23 cellular contexts compared by ENCODE assay signal in the genomic region with DNA sequence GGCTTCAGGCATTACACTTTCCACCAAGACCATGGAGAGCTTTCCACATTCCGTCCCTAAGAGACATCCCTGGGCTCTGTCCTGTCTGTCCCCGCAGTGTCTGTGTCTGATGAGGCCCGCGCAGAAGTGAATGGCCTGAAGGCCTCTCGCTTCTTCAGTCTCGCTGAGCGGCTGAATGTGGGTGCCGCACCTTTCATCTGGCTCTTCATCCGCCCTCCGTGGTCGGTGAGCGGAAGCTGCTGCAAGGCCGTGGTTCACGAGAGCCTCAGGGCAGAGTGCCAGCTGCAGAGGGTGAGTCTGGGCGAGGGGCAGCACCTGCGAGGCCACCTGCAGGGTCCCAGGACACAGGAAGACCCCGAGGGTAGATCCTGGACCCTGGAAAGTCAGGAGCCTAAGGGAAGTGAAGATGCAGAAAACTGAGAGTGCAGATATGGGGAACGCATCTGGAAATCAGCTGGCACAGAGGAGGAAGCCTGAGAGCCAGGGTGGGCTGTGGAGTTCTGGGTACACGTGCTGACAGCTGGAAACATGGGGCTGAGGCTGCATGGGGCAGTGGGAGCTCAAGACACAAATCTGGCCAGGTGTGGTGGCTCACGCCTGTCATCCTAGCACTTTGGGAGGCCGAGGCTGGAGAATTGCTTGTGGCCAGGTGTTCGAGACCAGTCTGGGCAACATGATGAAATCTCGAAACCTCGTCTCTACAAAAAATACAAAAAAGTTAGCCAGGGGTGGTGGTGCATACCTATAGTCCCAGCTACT. TPM values are rescaled to one million over a fixed set of nuclear protein-coding genes. Genes with fewer than 3 reads are reported as not detected.
DNase-seq lines count a peak whose midpoint lies in the region; ATAC-seq, FAIRE-seq and TF ChIP-seq lines count a peak whose summit lies in the region.
"Had no signal": no experiment of that assay in that cellular context is flagged by ENCODE, and none has a peak within 500 bp of the region (broad histone marks: within the 10 kb centered on the region; RNA-seq: fewer than 3 reads in every experiment).

No MANE protein-coding gene starts in this region.

- intact Hi-C loops in activated naive CD4-positive, alpha-beta T cell treated with anti-CD3 and anti-CD28 coated beads for 36 hours (cut with micrococcal nuclease), result no loop called here

- peak; percentile 2 for DNase-seq in activated naive CD4-positive, alpha-beta T cell treated with anti-CD3 and anti-CD28 coated beads for 36 hours
- no peak for DNase-seq in activated naive CD4-positive, alpha-beta T cell (lab: John Stamatoyannopoulos, UW)
- peak; percentile 32 to 41 (median 39) for DNase-seq in immature natural killer cell
- DNase-seq in neural crest cell (ENCODE audit: low read depth, low spot score), result no peak
- DNase-seq in RCC 7860 (ENCODE audit: low spot score), result no peak
- DNase-seq: 8988T, AML-193, EL, GF-D8, NCI-H1694, NCI-H2081, NCI-H2171 treated with DMSO at 0.1 percent for 48 hours, NCI-H524 treated with DMSO at 0.1 percent for 48 hours, NCI-H82, SJCRH30 had no signal

- no peak overlapping the region for H3K27ac Mint-ChIP-seq in activated naive CD4-positive, alpha-beta T cell treated with anti-CD3 and anti-CD28 coated beads for 36 hours
- H3K27ac Mint-ChIP-seq in immature natural killer cell (peak overlapping the region; percentile 76 to 89 (median 82)), neural crest cell (ENCODE audit: unreplicated experiment) (peak overlapping the region; percentile 62)
- H3K27ac Mint-ChIP-seq: GM23338 had no signal

- H3K27me3 Mint-ChIP-seq in activated naive CD4-positive, alpha-beta T cell treated with anti-CD3 and anti-CD28 coated beads for 36 hours (ENCODE audit: low read depth), result no peaks in the 10 kb centered on the region
- H3K27me3 Mint-ChIP-seq in immature natural killer cell (ENCODE audit: low read depth in 3 of 3) (peaks cover 0 to 3% (median 2%) of the 10 kb centered on the region in 3 donors), neural crest cell (ENCODE audit: low read depth) (no peaks in the 10 kb centered on the region)
- H3K27me3 Mint-ChIP-seq: CD8-positive, alpha-beta memory T cell had no signal

- H3K9me3 Mint-ChIP-seq in activated naive CD4-positive, alpha-beta T cell treated with anti-CD3 and anti-CD28 coated beads for 36 hours, result no peaks in the 10 kb centered on the region
- H3K9me3 Mint-ChIP-seq in immature natural killer cell, result no peaks in the 10 kb centered on the region
- H3K9me3 Mint-ChIP-seq in neural crest cell, result no peaks in the 10 kb centered on the region
- H3K9me3 Mint-ChIP-seq: CD8-positive, alpha-beta memory T cell; GM23338 had no signal

- H3K4me3 Mint-ChIP-seq in activated naive CD4-positive, alpha-beta T cell treated with anti-CD3 and anti-CD28 coated beads for 36 hours, result no peak overlapping the region
- H3K4me3 Mint-ChIP-seq in immature natural killer cell (peak overlapping the region; percentile 20 to 78 (median 67)), neural crest cell (no peak overlapping the region)
- H3K4me3 Mint-ChIP-seq: CD8-positive, alpha-beta memory T cell; GM23338 had no signal

- peaks cover 6% of the 10 kb centered on the region for H3K4me1 Mint-ChIP-seq in activated naive CD4-positive, alpha-beta T cell treated with anti-CD3 and anti-CD28 coated beads for 36 hours (ENCODE audit: low read depth)
- H3K4me1 Mint-ChIP-seq in immature natural killer cell, result peaks cover 26 to 33% of the 10 kb centered on the region in 2 donors
- H3K4me1 Mint-ChIP-seq in neural crest cell, result no peaks in the 10 kb centered on the region
- H3K4me1 Mint-ChIP-seq: GM23338 had no signal

- ATAC-seq in HG03571 (IDR thresholded peaks at IDR 0.05; ENCODE audit: unreplicated experiment) (no peak), HG02938 (IDR thresholded peaks at IDR 0.05; ENCODE audit: unreplicated experiment) (no peak), HG02610 (IDR thresholded peaks at IDR 0.05; ENCODE audit: unreplicated experiment) (no peak)
- ATAC-seq: GM23338, Panc1 had no signal

- H3K36me3 Mint-ChIP-seq in activated naive CD4-positive, alpha-beta T cell treated with anti-CD3 and anti-CD28 coated beads for 36 hours (ENCODE audit: low read depth), result peaks cover 59% of the 10 kb centered on the region
- H3K36me3 Mint-ChIP-seq in immature natural killer cell (peaks cover 0 to 11% (median 3%) of the 10 kb centered on the region in 3 donors), neural crest cell (ENCODE audit: low read depth) (peaks cover 15% of the 10 kb centered on the region)

- FAIRE-seq in RCC 7860 (lab: Jason Lieb, UNC), result no peak

- CTCF ChIA-PET in activated naive CD4-positive, alpha-beta T cell treated with anti-CD3 and anti-CD28 coated beads for 36 hours (lab: Charles Lee), result interaction anchor here (0.5 kb wide), 1 partner anchor 145 kb away, joined by 5 read pairs; no protein-coding TSS in a partner anchor

- TF ChIP-seq CTCF in neural crest cell (conservative IDR thresholded peaks at IDR 0.05), result no peak

RNA-seq across cellular contexts. Expression of gene CCNF, which starts 8.0 kb away (rescaled TPM):
- total RNA-seq in activated naive CD4-positive, alpha-beta T cell treated with anti-CD3 and anti-CD28 coated beads for 36 hours, result 10 to 100 TPM; 73.5 to 74.5 TPM
- polyA plus RNA-seq in immature natural killer cell, result 10 to 100 TPM in 1 of 3 donors, 1 to 10 TPM in 2; 1.5 to 10.9 (median 4.5) TPM
- 66.1 and 67.5 TPM in 2 replicates for total RNA-seq in neural crest cell

RNA-seq across cellular contexts. Expression of gene TEDC2, which starts 22.7 kb away (rescaled TPM):
- total RNA-seq in activated naive CD4-positive, alpha-beta T cell treated with anti-CD3 and anti-CD28 coated beads for 36 hours, result 10 to 100 TPM; 24.2 to 24.8 TPM
- polyA plus RNA-seq in immature natural killer cell, result under 1 TPM in 2 of 3 donors, not detected in 1; 0.22 to 0.85 TPM
- total RNA-seq in neural crest cell, result 65.1 and 66.5 TPM in 2 replicates

RNA-seq across cellular contexts. Expression of gene NTN3, which starts 33.9 kb away (rescaled TPM):
- total RNA-seq in activated naive CD4-positive, alpha-beta T cell treated with anti-CD3 and anti-CD28 coated beads for 36 hours, result not detected
- polyA plus RNA-seq in immature natural killer cell, result not detected
- total RNA-seq in neural crest cell, result 4.8 and 5.1 TPM in 2 replicates
- total RNA-seq: CD8-positive, alpha-beta memory T cell; HT1080; MCF 10A had no signal
- polyA plus RNA-seq: CD8-positive, alpha-beta memory T cell had no signal

RNA-seq across cellular contexts. Expression of gene TBC1D24, which starts 37.7 kb away (rescaled TPM):
- total RNA-seq in activated naive CD4-positive, alpha-beta T cell treated with anti-CD3 and anti-CD28 coated beads for 36 hours, result 1 to 10 TPM; 8.1 to 8.6 TPM
- 1 to 10 TPM; 1.1 to 4.5 (median 2.4) TPM for polyA plus RNA-seq in immature natural killer cell
- 30.0 and 32.5 TPM in 2 replicates for total RNA-seq in neural crest cell

Comparison
In these comparisons a context has a peak if more than half of its experiments do, and no peak if none do; other contexts are left out.
1. DNase-seq: peak in activated naive CD4-positive, alpha-beta T cell treated with anti-CD3 and anti-CD28 coated beads for 36 hours (single experiment) and immature natural killer cell (3 of 3); none in activated naive CD4-positive, alpha-beta T cell (0 of 4), neural crest cell (single experiment) and RCC 7860 (single experiment).
2. H3K4me3 Mint-ChIP-seq: peak in immature natural killer cell (5 of 5); none in activated naive CD4-positive, alpha-beta T cell treated with anti-CD3 and anti-CD28 coated beads for 36 hours (single experiment) and neural crest cell (single experiment).